ENCODE assay signal across 28 cellular contexts in the genomic region with DNA sequence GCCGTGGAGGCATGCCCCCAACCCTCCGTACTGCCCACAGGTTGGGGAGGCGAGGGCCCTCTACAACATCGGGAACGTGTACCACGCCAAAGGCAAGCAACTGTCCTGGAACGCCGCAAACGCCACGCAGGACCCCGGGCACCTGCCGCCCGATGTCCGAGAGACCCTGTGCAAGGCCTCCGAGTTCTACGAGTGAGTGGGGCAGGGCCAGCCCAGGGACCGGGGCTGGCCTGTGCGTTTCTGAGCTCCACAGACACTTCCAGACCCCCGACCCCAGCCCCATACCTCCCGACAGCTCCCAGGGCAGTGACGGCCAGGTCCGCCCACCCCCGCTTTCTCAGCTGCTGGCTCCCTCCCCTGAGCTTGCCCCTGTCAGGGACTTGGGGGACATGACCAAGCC. TPM values are rescaled to one million over a fixed set of nuclear protein-coding genes. Genes with fewer than 3 reads are reported as not detected.
"Had no signal": no experiment of that assay in that cellular context is flagged by ENCODE, and none has a peak within 500 bp of the region (broad histone marks: within the 10 kb centered on the region; RNA-seq: fewer than 3 reads in every experiment).

No MANE protein-coding gene starts in this region.

- DNase-seq: naive thymus-derived CD8-positive, alpha-beta T cell; nephron progenitor cell; occipital lobe; ovary; posterior cingulate gyrus; psoas muscle; right lobe of liver; sigmoid colon; small intestine; stimulated activated CD4-positive, alpha-beta T cell treated with anti-CD3 and anti-CD28 coated beads, Interleukin-15, amount 100 ng/mL, for 24 hours; stimulated activated CD4-positive, alpha-beta T cell treated with anti-CD3 and anti-CD28 coated beads, Interleukin-2, amount 100 ng/mL, for 24 hours; stimulated activated CD4-positive, alpha-beta T cell treated with anti-CD3 and anti-CD28 coated beads, Interleukin-2, amount 100 ng/mL, for 48 hours; stimulated activated CD4-positive, alpha-beta T cell treated with anti-CD3 and anti-CD28 coated beads, Interleukin-4, amount 100 ng/mL, for 24 hours; stimulated activated naive B cell treated with anti-CD40 and anti-IgM and Interleukin-4, amounts not matched to agents 10 μg/mL and 1 μg/mL and 100 μg/mL, for 72 hours; stimulated activated naive CD4-positive, alpha-beta T cell treated with Interleukin-2 at 50 U/mL for 16 hours; stomach; testis; tibial artery; transverse colon had no signal

- H3K36me3 ChIP-seq: ovary, right lobe of liver, transverse colon had no signal

- H3K27me3 ChIP-seq: ovary, right lobe of liver, sigmoid colon, stomach, suprapubic skin, testis, tibial artery, vagina had no signal

- H3K4me3 ChIP-seq: ovary, psoas muscle, right lobe of liver, sigmoid colon, stomach, suprapubic skin, testis, tibial artery, transverse colon, vagina had no signal

- H3K9ac ChIP-seq: parathyroid adenoma had no signal

- ATAC-seq: naive thymus-derived CD8-positive, alpha-beta T cell; natural killer cell treated with Interleukin-12 subunit alpha and Interleukin-12 subunit beta and Interleukin-15 and Interleukin-18, amount 100 ng/mL, for 72 hours; psoas muscle; right lobe of liver; stimulated activated effector memory CD8-positive, alpha-beta T cell treated with anti-CD3 and anti-CD28 coated beads, Interleukin-12 subunit alpha, Interleukin-12 subunit beta, amount 100 ng/mL, for 72 hours; stimulated activated naive B cell treated with anti-CD40 and anti-IgM and Interleukin-4, amounts not matched to agents 10 μg/mL and 1 μg/mL and 100 μg/mL, for 72 hours had no signal

- H3K27ac ChIP-seq: ovary, parathyroid adenoma, psoas muscle, right lobe of liver, sigmoid colon, stomach, suprapubic skin, testis, tibial artery, vagina had no signal

- H3K9me3 ChIP-seq: ovary, psoas muscle, right lobe of liver, sigmoid colon, stomach, suprapubic skin, testis, tibial artery, transverse colon, vagina had no signal

- H3K4me1 ChIP-seq: parathyroid adenoma, psoas muscle, right lobe of liver had no signal

RNA-seq across cellular contexts. Expression of gene CCDC187, which starts 33.0 kb away (rescaled TPM):
- total RNA-seq: naive thymus-derived CD8-positive, alpha-beta T cell; natural killer cell treated with Interleukin-12 subunit alpha and Interleukin-12 subunit beta and Interleukin-15 and Interleukin-18, amount 100 ng/mL, for 72 hours; osteoblast; psoas muscle; renal cortical epithelial cell; right cardiac atrium; sigmoid colon; subcutaneous adipose tissue; vagina had no signal
